In the genomic region with DNA sequence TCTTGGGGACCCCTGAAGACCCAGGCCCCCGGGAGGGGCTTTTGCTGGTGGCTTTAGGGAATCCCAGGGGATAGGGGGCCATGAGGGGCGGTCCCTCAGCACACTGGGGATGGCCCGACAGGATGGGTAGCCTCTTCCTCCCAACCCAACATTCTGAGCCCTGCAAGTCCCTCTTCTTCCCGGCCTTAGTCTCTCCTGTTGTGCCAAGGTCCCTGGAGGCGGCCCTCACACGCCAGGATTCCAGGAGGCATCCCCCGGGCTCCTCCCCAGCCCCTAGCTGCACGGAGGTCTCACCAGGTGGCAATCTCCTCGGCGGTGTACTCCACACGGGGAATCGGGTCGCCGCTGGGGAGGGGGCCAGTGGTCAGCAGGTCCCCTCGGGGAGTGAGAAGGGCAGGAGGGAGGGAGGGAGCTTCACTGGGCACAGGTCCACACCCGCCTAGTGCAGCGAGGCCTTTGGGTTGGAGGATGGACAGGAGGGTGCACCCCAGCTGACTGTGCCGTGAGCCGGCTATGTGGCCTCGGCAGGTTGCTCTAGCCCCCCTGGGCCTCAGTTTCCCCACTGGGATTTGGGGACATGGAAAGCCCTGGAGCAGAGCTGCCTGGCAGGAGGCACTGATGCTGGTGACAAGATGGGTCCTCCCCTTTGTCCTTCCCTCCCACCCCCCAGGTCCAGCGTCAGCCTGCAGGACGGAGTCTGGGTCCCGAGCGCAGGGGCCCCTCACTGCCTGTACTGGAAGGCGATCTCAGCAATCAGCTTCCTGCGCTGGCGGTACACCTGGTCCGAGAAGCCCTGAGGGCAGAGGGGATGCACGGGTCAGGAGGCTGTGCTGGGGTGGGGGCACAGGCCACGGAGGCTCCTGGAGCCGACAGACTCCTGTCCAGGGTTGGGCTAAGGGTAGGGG, we compare ENCODE assay signal across 9 cellular contexts. TPM values are rescaled to one million over a fixed set of nuclear protein-coding genes. Genes with fewer than 3 reads are reported as not detected.
"Had no signal": no experiment of that assay in that cellular context is flagged by ENCODE, and none has a peak within 500 bp of the region (broad histone marks: within the 10 kb centered on the region; RNA-seq: fewer than 3 reads in every experiment).

No MANE protein-coding gene starts in this region.

- H3K4me3 Mint-ChIP-seq: H9 had no signal

- FAIRE-seq: H54, HepG2 had no signal

- H3K9me3 Mint-ChIP-seq: H9, IgD-negative memory B cell had no signal

- H3K4me1 Mint-ChIP-seq: H9, IgD-negative memory B cell had no signal

- H3K36me3 Mint-ChIP-seq: IgD-negative memory B cell had no signal

- H3K27ac ChIP-seq: HL-60 had no signal

- H3K27ac Mint-ChIP-seq: H9, IgD-negative memory B cell had no signal

- DNase-seq: GOT3, HCEC 1CT, KBM-7 had no signal

RNA-seq across cellular contexts. Expression of a gene that starts 4.2 kb away (rescaled TPM):
- total RNA-seq: H9, HepG2, HT1080 had no signal
- polyA plus RNA-seq: IgD-negative memory B cell had no signal

RNA-seq across cellular contexts. Expression of a gene that starts 6.4 kb away (rescaled TPM):
- total RNA-seq: H9, HepG2, HT1080 had no signal
- polyA plus RNA-seq: HepG2, IgD-negative memory B cell had no signal

RNA-seq across cellular contexts. Expression of a gene that starts 28.2 kb away (rescaled TPM):
- polyA plus RNA-seq: IgD-negative memory B cell had no signal
